In genomic region chr15:82968066-82968465, GRCh38 we compare ENCODE assay signal across 20 cellular contexts. TPM values are rescaled to one million over a fixed set of nuclear protein-coding genes. Genes with fewer than 3 reads are reported as not detected.
A peak's percentile ranks its signal among the peaks of the same experiment; 100 is the strongest.
DNase-seq lines count a peak whose midpoint lies in the region; ATAC-seq and TF ChIP-seq lines count a peak whose summit lies in the region.
"Had no signal": no experiment of that assay in that cellular context is flagged by ENCODE, and none has a peak within 500 bp of the region (broad histone marks: within the 10 kb centered on the region; RNA-seq: fewer than 3 reads in every experiment).

No MANE protein-coding gene starts in this region.

- no peaks in the 10 kb centered on the region for H3K9me3 ChIP-seq in mucosa of descending colon
- H3K9me3 ChIP-seq: right lobe of liver had no signal

- no peak for ATAC-seq in mucosa of descending colon
- ATAC-seq: HCT116, right lobe of liver, T-cell had no signal

- H3K27me3 Mint-ChIP-seq in HFFc6 (ENCODE audit: insufficient read depth) = peaks cover 12% of the 10 kb centered on the region
- H3K27me3 Mint-ChIP-seq in T-helper 2 cell treated with Interferon-gamma antibody and Interleukin-4, amounts not matched to agents 5 μg/mL and 100 μg/mL, for 36 hours (ENCODE audit: low read depth) = peaks cover 15% of the 10 kb centered on the region
- H3K27me3 Mint-ChIP-seq: memory B cell, T-cell had no signal

- H3K27ac Mint-ChIP-seq in HFFc6 = no peak overlapping the region
- H3K27ac Mint-ChIP-seq in T-helper 2 cell treated with Interferon-gamma antibody and Interleukin-4, amounts not matched to agents 5 μg/mL and 100 μg/mL, for 36 hours = no peak overlapping the region
- H3K27ac Mint-ChIP-seq: activated T-helper 2 cell treated with anti-CD3 and anti-CD28 coated beads, Interferon-gamma antibody, Interleukin-2, Interleukin-4, amounts not matched to agents 10 μg/mL and 5 μg/mL and 100 μg/mL, durations not matched to agents 14 hours and 24 hours and 36 hours; memory B cell; nephron progenitor cell; T-cell had no signal

- H3K36me3 Mint-ChIP-seq in HFFc6 (ENCODE audit: low read depth) = no peaks in the 10 kb centered on the region
- H3K36me3 Mint-ChIP-seq in T-helper 2 cell treated with Interferon-gamma antibody and Interleukin-4, amounts not matched to agents 5 μg/mL and 100 μg/mL, for 36 hours (ENCODE audit: low read depth) = peaks cover 4% of the 10 kb centered on the region
- H3K36me3 Mint-ChIP-seq: memory B cell, T-cell had no signal

- no peak overlapping the region for H3K4me3 Mint-ChIP-seq in HFFc6
- H3K4me3 Mint-ChIP-seq in T-helper 2 cell treated with Interferon-gamma antibody and Interleukin-4, amounts not matched to agents 5 μg/mL and 100 μg/mL, for 36 hours = no peak overlapping the region
- H3K4me3 Mint-ChIP-seq: memory B cell, nephron progenitor cell, T-cell had no signal

- H3K9me3 Mint-ChIP-seq in HFFc6 = no peaks in the 10 kb centered on the region
- H3K9me3 Mint-ChIP-seq in T-helper 2 cell treated with Interferon-gamma antibody and Interleukin-4, amounts not matched to agents 5 μg/mL and 100 μg/mL, for 36 hours = no peaks in the 10 kb centered on the region
- H3K9me3 Mint-ChIP-seq: activated T-helper 2 cell treated with anti-CD3 and anti-CD28 coated beads, Interferon-gamma antibody, Interleukin-2, Interleukin-4, amounts not matched to agents 10 μg/mL and 5 μg/mL and 100 μg/mL, durations not matched to agents 14 hours and 24 hours and 36 hours; memory B cell; nephron progenitor cell; T-cell had no signal

- no peaks in the 10 kb centered on the region for H3K36me3 ChIP-seq in mucosa of descending colon (ENCODE audit: low read depth)
- H3K36me3 ChIP-seq: right lobe of liver had no signal

- peak; percentile 83 for DNase-seq in AG10803 (ENCODE audit: low read depth)
- DNase-seq in HFFc6 = peak; percentile 56
- DNase-seq in RPMI7951 (ENCODE audit: low read depth) = peak; percentile 83
- peak; percentile 22 for DNase-seq in fibroblast of the aortic adventitia (ENCODE audit: low read depth)
- DNase-seq in mucosa of descending colon = no peak
- DNase-seq in T-helper 2 cell treated with Interferon-gamma antibody and Interleukin-4, amounts not matched to agents 5 μg/mL and 100 μg/mL, for 36 hours (ENCODE audit: low spot score) = no peak
- no peak for DNase-seq in stimulated activated CD4-positive, alpha-beta T cell treated with anti-CD3 and anti-CD28 coated beads, Interleukin-4, amount 100 ng/mL, for 24 hours
- no peak for DNase-seq in kidney tubule cell (ENCODE audit: low spot score)
- DNase-seq: COR-L47; NCI-H1092; NCI-H2107; nephron progenitor cell; right lobe of liver; stimulated activated CD4-positive, alpha-beta T cell treated with anti-CD3 and anti-CD28 coated beads, Interleukin-1b, Interleukin-23, amount 100 ng/mL, for 48 hours; substantia nigra; T-cell had no signal

- peaks cover 6% of the 10 kb centered on the region; the same call in 1 of the 2 replicates for H3K4me1 Mint-ChIP-seq in HFFc6 (ENCODE audit: low read depth)
- peaks cover 44% of the 10 kb centered on the region for H3K4me1 Mint-ChIP-seq in T-helper 2 cell treated with Interferon-gamma antibody and Interleukin-4, amounts not matched to agents 5 μg/mL and 100 μg/mL, for 36 hours (ENCODE audit: low read depth)
- H3K4me1 Mint-ChIP-seq: memory B cell had no signal

- H3K4me3 ChIP-seq in AG10803 (ENCODE audit: low read length) (no peak overlapping the region), fibroblast of the aortic adventitia (ENCODE audit: low read depth, low read length) (no peak overlapping the region), mucosa of descending colon (no peak overlapping the region)
- H3K4me3 ChIP-seq: coronary artery, right lobe of liver had no signal

- intact Hi-C loops in mucosa of descending colon (cut with DNase I, micrococcal nuclease) = no loop called here

- no peaks in the 10 kb centered on the region for H3K4me1 ChIP-seq in mucosa of descending colon (ENCODE audit: low read depth)

- TF ChIP-seq CTCF in AG10803 (conservative IDR thresholded peaks at IDR 0.05; ENCODE audit: low read length) (no peak), HFFc6 (IDR thresholded peaks at IDR 0.05) (no peak), fibroblast of the aortic adventitia (IDR thresholded peaks at IDR 0.05; ENCODE audit: insufficient read depth, low read length) (no peak), mucosa of descending colon (IDR thresholded peaks at IDR 0.05) (no peak)

RNA-seq across cellular contexts. Expression of gene HOMER2, which starts 15.5 kb away (rescaled TPM):
- total RNA-seq in HFFc6 (2021; fragmentation: NEBNext Ultra II Directional; extraction: Animal tissue kit (Norgen Biotek cat#: 25700)) = 1 to 10 TPM in 2 of 6 experiments, under 1 TPM in 4; 0.19 to 1.4 (median 0.86) TPM
- total RNA-seq in RPMI7951 (2014; rRNA removed; shearing (Covaris generic)) = 20.4 and 26.9 TPM in 2 replicates
- total RNA-seq in fibroblast of the aortic adventitia (ENCODE audit: low replicate concordance) (1.5 and 5.4 TPM in 2 replicates), mucosa of descending colon (10 to 100 TPM in 1 of 3 donors, 1 to 10 TPM in 2; 1.9 to 16.3 (median 2.1) TPM)

RNA-seq across cellular contexts. Expression of gene RAMAC, which starts 17.9 kb away (rescaled TPM):
- 10 to 100 TPM; 18.6 to 22.0 (median 20.3) TPM for total RNA-seq in HFFc6 (2021; fragmentation: NEBNext Ultra II Directional; extraction: Animal tissue kit (Norgen Biotek cat#: 25700))
- 64.4 and 66.1 TPM in 2 replicates for total RNA-seq in RPMI7951 (2014; rRNA removed; shearing (Covaris generic))
- total RNA-seq in fibroblast of the aortic adventitia (ENCODE audit: low replicate concordance) = 31.7 and 32.6 TPM in 2 replicates
- 10 to 100 TPM; 19.5 to 23.9 (median 20.6) TPM for total RNA-seq in mucosa of descending colon

RNA-seq across cellular contexts. Expression of gene C15orf40, which starts 43.4 kb away (rescaled TPM):
- total RNA-seq in HFFc6 (2021; fragmentation: NEBNext Ultra II Directional; extraction: Animal tissue kit (Norgen Biotek cat#: 25700)) = 10 to 100 TPM; 21.1 to 31.5 (median 26.3) TPM
- total RNA-seq in RPMI7951 (2014; rRNA removed; shearing (Covaris generic)) = 20.2 and 32.9 TPM in 2 replicates
- 15.8 and 22.5 TPM in 2 replicates for total RNA-seq in fibroblast of the aortic adventitia (ENCODE audit: low replicate concordance)
- 10 to 100 TPM; 21.4 to 24.6 (median 23.0) TPM for total RNA-seq in mucosa of descending colon

Comparison
In these comparisons a context has a peak if more than half of its experiments do, and no peak if none do; other contexts are left out.
1. DNase-seq: peak in AG10803 (single experiment), HFFc6 (single experiment), RPMI7951 (single experiment) and fibroblast of the aortic adventitia (single experiment); none in mucosa of descending colon (0 of 3), T-helper 2 cell treated with Interferon-gamma antibody and Interleukin-4, amounts not matched to agents 5 μg/mL and 100 μg/mL, for 36 hours (single experiment), stimulated activated CD4-positive, alpha-beta T cell treated with anti-CD3 and anti-CD28 coated beads, Interleukin-4, amount 100 ng/mL, for 24 hours (single experiment) and kidney tubule cell (single experiment).